16 cellular contexts compared by ENCODE assay signal in the genomic region with DNA sequence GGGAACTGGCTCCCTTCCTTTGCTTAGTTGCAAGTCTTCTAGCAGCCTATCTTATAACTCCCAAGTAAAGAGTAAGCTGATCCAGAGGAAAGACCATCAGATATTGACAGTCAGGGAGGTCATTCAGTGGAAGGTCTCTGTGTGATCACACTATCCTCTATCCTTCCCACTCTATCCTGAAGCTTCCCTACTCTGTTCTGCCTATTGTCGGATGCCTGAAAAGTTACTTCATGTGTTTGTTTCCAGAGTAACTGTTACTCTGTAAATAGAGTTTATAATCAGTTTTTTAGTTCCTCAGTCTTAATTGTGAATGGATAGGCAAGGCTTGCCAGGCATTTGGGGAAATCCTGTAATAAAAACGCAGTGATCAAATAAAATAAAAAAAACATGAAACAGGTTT.
"Had no signal": no experiment of that assay in that cellular context is flagged by ENCODE, and none has a peak within 500 bp of the region (broad histone marks: within the 10 kb centered on the region; RNA-seq: fewer than 3 reads in every experiment).

No MANE protein-coding gene starts in this region.

- H3K27me3 Mint-ChIP-seq: activated CD4-positive, alpha-beta T cell treated with anti-CD3 and anti-CD28 coated beads for 36 hours; activated naive CD8-positive, alpha-beta T cell; T-helper 17 cell had no signal

- H3K9me3 Mint-ChIP-seq: WTC11 had no signal

- H3K4me3 Mint-ChIP-seq: activated CD4-positive, alpha-beta T cell treated with anti-CD3 and anti-CD28 coated beads for 36 hours; activated naive CD8-positive, alpha-beta T cell; T-helper 17 cell; WTC11 had no signal

- ATAC-seq: activated CD4-positive, alpha-beta T cell treated with anti-CD3 and anti-CD28 coated beads for 36 hours; left lobe of liver; stimulated activated naive CD8-positive, alpha-beta T cell treated with anti-CD3 and anti-CD28 coated beads, Interleukin-15, Interleukin-2, amounts not matched to agents 100 U/mL and 50 U/mL, for 24 hours; T-helper 17 cell; WTC11 had no signal

- H3K27ac Mint-ChIP-seq: activated CD4-positive, alpha-beta T cell treated with anti-CD3 and anti-CD28 coated beads for 36 hours; activated naive CD8-positive, alpha-beta T cell; T-helper 17 cell; WTC11 had no signal

- DNase-seq: activated CD4-positive, alpha-beta T cell treated with anti-CD3 and anti-CD28 coated beads for 36 hours; activated CD4-positive, alpha-beta T cell treated with anti-CD3 and anti-CD28 coated beads, Interleukin-2, amount 50 U/mL, for 48 hours; activated T-cell treated with anti-CD3 and anti-CD28 coated beads for 4 hours; amniotic stem cell; foreskin melanocyte; kidney; occipital lobe; posterior cingulate gyrus; retina; stimulated activated CD4-positive, alpha-beta T cell treated with anti-CD3 and anti-CD28 coated beads, Interleukin-2, amount 100 ng/mL, for 24 hours; stimulated activated naive CD8-positive, alpha-beta T cell treated with anti-CD3 and anti-CD28 coated beads, Interleukin-15, Interleukin-2, amounts not matched to agents 100 U/mL and 50 U/mL, for 24 hours; substantia nigra; T-helper 17 cell had no signal

- H3K36me3 Mint-ChIP-seq: activated naive CD8-positive, alpha-beta T cell; WTC11 had no signal

- H3K4me1 Mint-ChIP-seq: activated CD4-positive, alpha-beta T cell treated with anti-CD3 and anti-CD28 coated beads for 36 hours; T-helper 17 cell; WTC11 had no signal
